Comparison of ENCODE assay signal across 22 cellular contexts in the genomic region with DNA sequence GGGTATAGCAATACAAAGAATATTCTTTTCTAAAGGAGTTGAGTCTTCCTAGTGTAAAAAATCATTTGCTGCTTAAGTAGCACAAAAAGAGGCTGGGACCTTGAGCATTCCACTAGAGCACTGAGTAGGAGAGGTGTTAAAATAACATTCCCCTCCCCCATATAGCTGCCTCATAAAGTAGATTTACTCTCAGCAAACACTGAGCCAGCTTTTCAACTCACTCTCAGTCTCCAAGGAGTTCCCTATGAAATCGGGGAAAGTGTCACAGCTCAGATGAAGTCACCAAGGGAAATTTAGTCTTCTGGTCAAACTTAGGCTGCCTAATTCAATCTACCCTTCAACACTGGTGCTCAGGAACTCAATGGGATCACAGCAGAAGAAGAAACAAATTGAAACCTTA.
"Had no signal": no experiment of that assay in that cellular context is flagged by ENCODE, and none has a peak within 500 bp of the region (broad histone marks: within the 10 kb centered on the region; RNA-seq: fewer than 3 reads in every experiment).

No MANE protein-coding gene starts in this region.

- H3K27ac Mint-ChIP-seq: mesothelial cell of epicardium; naive B cell; natural killer cell; stimulated activated naive B cell treated with anti-CD40 and anti-IgM and Interleukin-4, amounts not matched to agents 10 μg/mL and 1 μg/mL and 100 μg/mL, for 72 hours had no signal

- H2AFZ ChIP-seq: hepatocyte, parathyroid adenoma had no signal

- H3K9ac ChIP-seq: parathyroid adenoma had no signal

- H3K36me3 ChIP-seq: heart right ventricle, lower lobe of right lung, right lobe of liver, stomach, tibial artery, upper lobe of right lung had no signal

- H3K79me2 ChIP-seq: hepatocyte, parathyroid adenoma had no signal

- H3K27ac ChIP-seq: heart right ventricle, hepatocyte, lower lobe of right lung, parathyroid adenoma, psoas muscle, right lobe of liver, stomach, testis, tibial artery, upper lobe of right lung had no signal

- H3K9me3 ChIP-seq: right lobe of liver, testis, upper lobe of right lung had no signal

- DNase-seq: heart right ventricle; islet precursor cell; lower lobe of right lung; mammary epithelial cell; mesenchymal stem cell; naive B cell; natural killer cell; occipital lobe; psoas muscle; right lobe of liver; stimulated activated CD4-positive, alpha-beta T cell treated with anti-CD3 and anti-CD28 coated beads, Interleukin-1b, Interleukin-23, amount 100 ng/mL, for 48 hours; stimulated activated CD4-positive, alpha-beta T cell treated with anti-CD3 and anti-CD28 coated beads, Interleukin-2, amount 100 ng/mL, for 48 hours; stimulated activated naive B cell treated with anti-CD40 and anti-IgM and Interleukin-4, amounts not matched to agents 10 μg/mL and 1 μg/mL and 100 μg/mL, for 72 hours; stimulated activated naive CD8-positive, alpha-beta T cell treated with anti-CD3 and anti-CD28 coated beads, Interleukin-15, Interleukin-2, amounts not matched to agents 100 U/mL and 50 U/mL, for 24 hours; stomach; testis; tibial artery; upper lobe of right lung had no signal

- H3K27me3 ChIP-seq: heart right ventricle, hepatocyte, right lobe of liver, stomach, testis, tibial artery, upper lobe of right lung had no signal

- H3K4me2 ChIP-seq: hepatocyte, smooth muscle cell had no signal

- H3K36me3 Mint-ChIP-seq: naive B cell; natural killer cell; stimulated activated naive B cell treated with anti-CD40 and anti-IgM and Interleukin-4, amounts not matched to agents 10 μg/mL and 1 μg/mL and 100 μg/mL, for 72 hours had no signal

- H3K4me1 ChIP-seq: heart right ventricle, lower lobe of right lung, parathyroid adenoma, psoas muscle, right lobe of liver, stomach, testis, upper lobe of right lung had no signal

- H3K4me1 Mint-ChIP-seq: naive B cell; natural killer cell; stimulated activated naive B cell treated with anti-CD40 and anti-IgM and Interleukin-4, amounts not matched to agents 10 μg/mL and 1 μg/mL and 100 μg/mL, for 72 hours had no signal

- ATAC-seq: heart right ventricle; lower lobe of right lung; natural killer cell; psoas muscle; stimulated activated naive B cell treated with anti-CD40 and anti-IgM and Interleukin-4, amounts not matched to agents 10 μg/mL and 1 μg/mL and 100 μg/mL, for 72 hours; stimulated activated naive CD8-positive, alpha-beta T cell treated with anti-CD3 and anti-CD28 coated beads, Interleukin-15, Interleukin-2, amounts not matched to agents 100 U/mL and 50 U/mL, for 24 hours; upper lobe of right lung had no signal

- H3K4me3 Mint-ChIP-seq: mesothelial cell of epicardium; naive B cell; natural killer cell; stimulated activated naive B cell treated with anti-CD40 and anti-IgM and Interleukin-4, amounts not matched to agents 10 μg/mL and 1 μg/mL and 100 μg/mL, for 72 hours had no signal

- H3K4me3 ChIP-seq: heart right ventricle, hepatocyte, lower lobe of right lung, psoas muscle, right lobe of liver, smooth muscle cell, stomach, testis, tibial artery, upper lobe of right lung had no signal
